Comparison of ENCODE assay signal across 26 cellular contexts in genomic region chr12:45337835-45338234, GRCh38.
"Had no signal": no experiment of that assay in that cellular context is flagged by ENCODE, and none has a peak within 500 bp of the region (broad histone marks: within the 10 kb centered on the region; RNA-seq: fewer than 3 reads in every experiment).

No MANE protein-coding gene starts in this region.

- H3K4me1 Mint-ChIP-seq: central memory CD8-positive, alpha-beta T cell; nephron progenitor cell had no signal

- H3K36me3 ChIP-seq: ascending aorta, brain microvascular endothelial cell, esophagus muscularis mucosa, ovary, transverse colon, WERI-Rb-1 had no signal

- H3K4me3 Mint-ChIP-seq: activated naive CD4-positive, alpha-beta T cell treated with anti-CD3 and anti-CD28 coated beads for 36 hours; activated naive CD8-positive, alpha-beta T cell treated with anti-CD3 and anti-CD28 coated beads for 36 hours; activated T-helper 1 cell treated with anti-CD3 and anti-CD28 coated beads, Interleukin-12 subunit alpha, Interleukin-12 subunit beta, Interleukin-2, Interleukin-4 antibody, amounts not matched to agents 30 ng/mL and 10 ng/mL and 1 ng/mL, durations not matched to agents 14 hours and 24 hours and 36 hours; central memory CD8-positive, alpha-beta T cell; nephron progenitor cell; T-helper 17 cell had no signal

- H3K27ac ChIP-seq: foreskin keratinocyte, left lung, ovary, spleen, WERI-Rb-1 had no signal

- H3K4me3 ChIP-seq: ascending aorta, esophagus muscularis mucosa, left lung, mucosa of descending colon, ovary, spleen, transverse colon had no signal

- H3K4me1 ChIP-seq: left lung, spleen had no signal

- DNase-seq: activated CD4-positive, alpha-beta T cell treated with anti-CD3 and anti-CD28 coated beads for 48 hours; activated CD4-positive, alpha-beta T cell treated with anti-CD3 and anti-CD28 coated beads, Interleukin-2, amount 50 U/mL, for 48 hours; activated CD8-positive, alpha-beta memory T cell treated with anti-CD3 and anti-CD28 coated beads, Interleukin-2, amount 50 U/mL, for 4 hours; activated effector memory CD4-positive, alpha-beta T cell treated with anti-CD3 and anti-CD28 coated beads, Interleukin-2, amount 50 U/mL, for 16 hours; activated naive CD4-positive, alpha-beta T cell treated with anti-CD3 and anti-CD28 coated beads for 36 hours; activated naive CD8-positive, alpha-beta T cell treated with anti-CD3 and anti-CD28 coated beads for 36 hours; activated T-cell treated with anti-CD3 and anti-CD28 coated beads, Interleukin-2, amount 50 U/mL, for 1 hour; brain microvascular endothelial cell; dermis blood vessel endothelial cell; effector CD4-positive, alpha-beta T cell; foreskin keratinocyte; left lung; mucosa of descending colon; nephron progenitor cell; ovary; spleen; stimulated activated naive CD4-positive, alpha-beta T cell; T-helper 17 cell; transverse colon; WERI-Rb-1 had no signal

- ATAC-seq: activated CD4-positive, CD25-positive, alpha-beta regulatory T cell treated with anti-CD3 and anti-CD28 coated beads, Interleukin-2, amount 50 U/mL, for 24 hours; T-helper 17 cell had no signal

- H3K9me3 Mint-ChIP-seq: activated naive CD4-positive, alpha-beta T cell treated with anti-CD3 and anti-CD28 coated beads for 36 hours; activated naive CD8-positive, alpha-beta T cell treated with anti-CD3 and anti-CD28 coated beads for 36 hours; activated T-helper 1 cell treated with anti-CD3 and anti-CD28 coated beads, Interleukin-12 subunit alpha, Interleukin-12 subunit beta, Interleukin-2, Interleukin-4 antibody, amounts not matched to agents 30 ng/mL and 10 ng/mL and 1 ng/mL, durations not matched to agents 14 hours and 24 hours and 36 hours; central memory CD8-positive, alpha-beta T cell; nephron progenitor cell had no signal

- H3K27ac Mint-ChIP-seq: activated naive CD4-positive, alpha-beta T cell treated with anti-CD3 and anti-CD28 coated beads for 36 hours; activated naive CD8-positive, alpha-beta T cell treated with anti-CD3 and anti-CD28 coated beads for 36 hours; activated T-helper 1 cell treated with anti-CD3 and anti-CD28 coated beads, Interleukin-12 subunit alpha, Interleukin-12 subunit beta, Interleukin-2, Interleukin-4 antibody, amounts not matched to agents 30 ng/mL and 10 ng/mL and 1 ng/mL, durations not matched to agents 14 hours and 24 hours and 36 hours; T-helper 17 cell had no signal

- H3K27me3 ChIP-seq: ascending aorta, brain microvascular endothelial cell, esophagus muscularis mucosa, foreskin keratinocyte, left lung, ovary, spleen, transverse colon had no signal

- H3K27me3 Mint-ChIP-seq: activated naive CD8-positive, alpha-beta T cell treated with anti-CD3 and anti-CD28 coated beads for 36 hours; central memory CD8-positive, alpha-beta T cell; progenitor cell of endocrine pancreas; T-helper 17 cell had no signal

- H3K9me3 ChIP-seq: ascending aorta, esophagus muscularis mucosa, left lung, mucosa of descending colon, ovary, spleen, transverse colon had no signal
